Comparison of ENCODE assay signal across 8 cellular contexts in the genomic region with DNA sequence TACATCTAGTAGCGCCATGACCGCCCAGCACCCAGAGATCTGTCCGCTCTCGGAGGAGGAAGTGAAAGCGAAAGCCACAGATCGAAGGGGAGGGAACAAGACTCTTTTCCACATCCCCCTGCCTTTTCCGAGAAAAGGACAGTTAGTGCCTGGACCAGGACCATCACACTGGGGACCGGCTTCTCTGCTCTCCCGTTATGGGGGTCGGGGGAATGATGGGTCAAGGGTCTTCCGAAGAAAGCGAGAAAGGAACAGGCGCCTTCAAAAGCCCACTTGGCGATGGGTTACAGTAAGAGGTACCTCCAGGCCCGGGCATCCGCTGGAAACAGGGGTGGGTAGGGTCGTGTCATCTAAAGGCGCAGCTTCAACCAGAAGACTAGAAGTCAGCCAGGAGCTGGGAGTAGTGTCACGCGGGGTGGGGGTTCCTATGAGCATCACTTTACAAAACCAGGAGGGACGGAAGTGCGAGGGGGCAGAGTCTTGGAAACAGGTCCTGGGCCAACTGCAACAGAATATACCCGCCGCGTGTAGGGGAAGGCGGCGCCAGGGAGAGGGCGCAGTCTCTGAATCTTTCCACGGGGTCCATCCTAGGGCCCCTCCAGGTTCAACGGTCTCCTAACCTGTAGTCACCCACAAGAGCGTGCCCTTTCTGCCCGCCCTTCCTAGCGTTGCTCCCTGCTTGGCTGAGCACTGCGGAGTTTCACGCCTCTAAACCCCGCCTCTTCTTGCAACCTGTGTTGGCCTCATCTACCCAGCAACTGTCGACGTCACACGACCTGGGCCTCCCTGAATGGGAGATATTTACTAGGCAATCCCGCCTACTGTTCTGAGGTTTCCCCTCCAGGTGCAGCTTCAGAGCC. TPM values are rescaled to one million over a fixed set of nuclear protein-coding genes. Genes with fewer than 3 reads are reported as not detected.
A peak's percentile ranks its signal among the peaks of the same experiment; 100 is the strongest.
DNase-seq lines count a peak whose midpoint lies in the region; ATAC-seq and TF ChIP-seq lines count a peak whose summit lies in the region.

PSMB8 (minus strand) TSS at position 69 of the 860 bp plus-strand sequence; CDS start at position 18, 51 bp downstream.

- H3K4me1 ChIP-seq in cardiac muscle cell (ENCODE audit: low read depth) (no peaks in the 10 kb centered on the region), parathyroid adenoma (no peaks in the 10 kb centered on the region), tibial artery (peaks cover 0 to 16% (median 11%) of the 10 kb centered on the region in 4 donors)

- peak within 1 kb of the TSS; percentile 98 for H3K27ac Mint-ChIP-seq in activated naive CD8-positive, alpha-beta T cell treated with anti-CD3 and anti-CD28 coated beads, Interleukin-2, amount 50 U/mL, for 24 hours

- H3K4me2 ChIP-seq in parathyroid adenoma (ENCODE audit: low read length), result peak within 1 kb of the TSS; percentile 90

- no peaks in the 10 kb centered on the region for H3K9me3 ChIP-seq in cardiac muscle cell (ENCODE audit: low read depth)
- no peaks in the 10 kb centered on the region for H3K9me3 ChIP-seq in parathyroid adenoma (ENCODE audit: control insufficient read depth, low read length)
- H3K9me3 ChIP-seq in tibial artery, result no peaks in the 10 kb centered on the region

- H3K36me3 Mint-ChIP-seq in activated naive CD8-positive, alpha-beta T cell treated with anti-CD3 and anti-CD28 coated beads, Interleukin-2, amount 50 U/mL, for 24 hours (ENCODE audit: low read depth), result peaks cover 84% of the 10 kb centered on the region

- peaks cover 75% of the 10 kb centered on the region for H3K4me1 Mint-ChIP-seq in activated naive CD8-positive, alpha-beta T cell treated with anti-CD3 and anti-CD28 coated beads, Interleukin-2, amount 50 U/mL, for 24 hours

- H3K27ac ChIP-seq in cardiac muscle cell (no peak within 1 kb of the TSS), parathyroid adenoma (peak within 1 kb of the TSS; percentile 87), tibial artery (peak within 1 kb of the TSS; percentile 92 to 95)

- H3K79me2 ChIP-seq in parathyroid adenoma, result no peaks in the 10 kb centered on the region

- H3K27me3 ChIP-seq in cardiac muscle cell (peaks cover 95% of the 10 kb centered on the region), parathyroid adenoma (ENCODE audit: control insufficient read depth, insufficient read depth, low read length) (no peaks in the 10 kb centered on the region), tibial artery (no peaks in the 10 kb centered on the region)

- H3K9ac ChIP-seq in parathyroid adenoma, result peak within 1 kb of the TSS; percentile 15

- H3K4me3 ChIP-seq in GM12875 (ENCODE audit: low read depth, low read length) (peak within 1 kb of the TSS; percentile 67), cardiac muscle cell (peak within 1 kb of the TSS; percentile 28), parathyroid adenoma (ENCODE audit: low read depth, low read length) (peak within 1 kb of the TSS; percentile 87), tibial artery (peak within 1 kb of the TSS; percentile 78 to 86)

- no peaks in the 10 kb centered on the region for H3K27me3 Mint-ChIP-seq in activated naive CD8-positive, alpha-beta T cell treated with anti-CD3 and anti-CD28 coated beads, Interleukin-2, amount 50 U/mL, for 24 hours

- peak; percentile 70 for ATAC-seq in HG02763 (IDR thresholded peaks at IDR 0.05; ENCODE audit: unreplicated experiment)
- peak; percentile 81 for ATAC-seq in activated naive CD8-positive, alpha-beta T cell treated with anti-CD3 and anti-CD28 coated beads, Interleukin-2, amount 50 U/mL, for 24 hours

- no peaks in the 10 kb centered on the region for H3K9me3 Mint-ChIP-seq in activated naive CD8-positive, alpha-beta T cell treated with anti-CD3 and anti-CD28 coated beads, Interleukin-2, amount 50 U/mL, for 24 hours

- DNase-seq in NCI-H1417 treated with DMSO at 0.1 percent for 48 hours (lab: John Stamatoyannopoulos, UW) (peak; percentile 72), SW480 (ENCODE audit: low spot score) (peak; percentile 96), cardiac muscle cell (ENCODE audit: low read depth in 1 of 2, low spot score in 1 of 2) (peak; percentile 94 to 95), tibial artery (peak; percentile 98)
- DNase-seq in activated naive CD8-positive, alpha-beta T cell treated with anti-CD3 and anti-CD28 coated beads, Interleukin-2, amount 50 U/mL, for 24 hours, result peak; percentile 97

- peak within 1 kb of the TSS; percentile 97 for H3K4me3 Mint-ChIP-seq in activated naive CD8-positive, alpha-beta T cell treated with anti-CD3 and anti-CD28 coated beads, Interleukin-2, amount 50 U/mL, for 24 hours

- intact Hi-C loops in tibial artery (cut with DNase I; ENCODE audit: low total_unique reads), result no loop called here

- H3K36me3 ChIP-seq in cardiac muscle cell, result no peaks in the 10 kb centered on the region
- no peaks in the 10 kb centered on the region for H3K36me3 ChIP-seq in parathyroid adenoma (ENCODE audit: control insufficient read depth, insufficient read depth, low read length)
- H3K36me3 ChIP-seq in tibial artery, result peaks cover 34 to 48% (median 45%) of the 10 kb centered on the region in 3 donors

- no peak for TF ChIP-seq CTCF in GM12875 (IDR thresholded peaks at IDR 0.05; ENCODE audit: borderline replicate concordance, insufficient read depth, low read depth, low read length)
- TF ChIP-seq CTCF in cardiac muscle cell (IDR thresholded peaks at IDR 0.05; ENCODE audit: low read depth, low read length), result peak; percentile 21
- no peak for TF ChIP-seq CTCF in parathyroid adenoma (IDR thresholded peaks at IDR 0.05)
- TF ChIP-seq CTCF in tibial artery (IDR thresholded peaks at IDR 0.05), result peak; percentile 9 to 12

- H2AFZ ChIP-seq in parathyroid adenoma, result peak within 1 kb of the TSS; percentile 91

RNA-seq across cellular contexts. Expression of gene PSMB8, which starts in this region (rescaled TPM):
- total RNA-seq in cardiac muscle cell, result 0.21 and 0.42 TPM in 2 replicates
- 0.57 and 0.66 TPM in 2 replicates for polyA plus RNA-seq in cardiac muscle cell

Comparison
In these comparisons a context has a peak if more than half of its experiments do, and no peak if none do; other contexts are left out.
1. Peak in DNase-seq and H3K4me3 ChIP-seq in cardiac muscle cell; RNA of the gene not detected or under 1 TPM.
2. H3K4me3 ChIP-seq: peak in every context shown above with its lines; median percentile 87 in parathyroid adenoma; 82 in tibial artery; 67 in GM12875; 28 in cardiac muscle cell.
3. CTCF ChIP-seq: peak in cardiac muscle cell (single experiment) and tibial artery (2 of 2); none in GM12875 (single experiment) and parathyroid adenoma (single experiment).
4. Peak in every context shown above with its lines, with median percentiles within 50 percentile points of each other: DNase-seq.